10 cellular contexts compared by ENCODE assay signal in the genomic region with DNA sequence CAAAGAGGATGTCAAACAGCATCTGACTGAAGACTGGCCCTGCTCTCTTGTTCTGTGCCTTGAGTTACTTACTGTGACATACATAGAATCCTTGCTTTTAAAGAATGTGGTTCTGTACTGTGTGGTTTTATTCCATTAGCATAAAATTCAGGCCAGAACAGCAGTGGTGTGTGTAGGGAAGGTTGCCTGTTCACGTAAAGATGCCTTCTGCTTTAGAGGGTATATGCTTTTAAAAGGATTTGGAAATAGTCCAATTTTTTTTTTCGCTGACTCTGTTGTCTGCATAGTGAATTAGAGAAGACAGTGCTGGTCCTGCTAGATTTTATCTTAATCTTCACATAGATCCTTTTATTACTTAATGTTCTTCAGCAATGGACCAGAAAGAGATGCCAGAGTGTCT.
"Had no signal": no experiment of that assay in that cellular context is flagged by ENCODE, and none has a peak within 500 bp of the region (broad histone marks: within the 10 kb centered on the region; RNA-seq: fewer than 3 reads in every experiment).

No MANE protein-coding gene starts in this region.

- H3K4me3 Mint-ChIP-seq: activated naive CD8-positive, alpha-beta T cell; activated T-cell treated with anti-CD3 and anti-CD28 coated beads, Interleukin-2, amount 50 U/mL, for 4 hours had no signal

- H3K27ac ChIP-seq: breast epithelium, pancreas, tibial artery had no signal

- DNase-seq: activated CD4-positive, alpha-beta T cell treated with anti-CD3 and anti-CD28 coated beads, Interleukin-2, amount 50 U/mL, for 4 hours; activated effector memory CD4-positive, alpha-beta T cell treated with anti-CD3 and anti-CD28 coated beads, Interleukin-2, amount 50 U/mL, for 16 hours; activated T-cell treated with anti-CD3 and anti-CD28 coated beads, Interleukin-2, amount 50 U/mL, for 4 hours; dermis blood vessel endothelial cell; erythroblast; kidney glomerular epithelial cell; pancreas; tibial artery had no signal

- H3K27me3 Mint-ChIP-seq: activated naive CD8-positive, alpha-beta T cell had no signal

- H3K36me3 ChIP-seq: breast epithelium, pancreas, tibial artery had no signal

- H3K27me3 ChIP-seq: breast epithelium, pancreas, tibial artery had no signal

- H3K9me3 ChIP-seq: breast epithelium, pancreas, tibial artery had no signal

- H3K36me3 Mint-ChIP-seq: activated naive CD8-positive, alpha-beta T cell had no signal

- H3K9me3 Mint-ChIP-seq: activated T-cell treated with anti-CD3 and anti-CD28 coated beads, Interleukin-2, amount 50 U/mL, for 4 hours had no signal

- H3K4me3 ChIP-seq: breast epithelium, pancreas, tibial artery had no signal

- H3K4me1 ChIP-seq: breast epithelium, pancreas, tibial artery had no signal

- H3K27ac Mint-ChIP-seq: activated naive CD8-positive, alpha-beta T cell had no signal

- ATAC-seq: activated T-cell treated with anti-CD3 and anti-CD28 coated beads, Interleukin-2, amount 50 U/mL, for 4 hours; pancreas had no signal
